ENCODE assay signal across 8 cellular contexts in the genomic region with DNA sequence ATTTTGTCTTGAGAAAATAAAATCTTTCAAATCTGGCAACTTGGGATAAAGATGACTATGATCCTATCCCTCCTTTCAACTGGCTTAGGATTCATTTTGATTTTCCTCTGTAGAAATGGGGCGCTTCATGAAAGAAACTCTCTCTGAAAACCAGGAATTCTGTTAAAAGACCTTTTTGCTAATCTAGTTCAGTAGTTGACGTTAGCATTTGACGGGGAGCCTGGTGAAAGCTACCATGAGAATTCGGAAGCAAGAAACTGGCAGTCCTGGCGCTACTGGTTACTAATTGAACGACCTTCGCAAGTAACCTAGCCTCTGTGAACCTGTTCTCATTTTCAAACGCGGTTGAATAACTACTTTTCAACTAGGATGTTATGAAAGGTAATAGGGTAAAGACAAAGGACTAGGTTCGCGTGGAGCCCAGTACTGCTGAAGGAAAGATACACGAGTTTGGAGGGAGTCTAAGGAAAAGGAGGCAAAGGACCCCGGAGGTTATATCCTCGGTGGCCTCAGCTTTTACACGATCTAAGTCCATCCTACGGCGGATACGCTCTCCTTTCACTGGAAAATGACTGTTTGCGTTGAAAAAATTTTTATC. TPM values are rescaled to one million over a fixed set of nuclear protein-coding genes. Genes with fewer than 3 reads are reported as not detected.
DNase-seq lines count a peak whose midpoint lies in the region; TF ChIP-seq lines count a peak whose summit lies in the region.

No MANE protein-coding gene starts in this region.

- H3K56ac ChIP-seq in H9 (ENCODE audit: insufficient read length, low read depth, low read length), result no peak overlapping the region

- H4K5ac ChIP-seq in H9 (ENCODE audit: insufficient read length, low read depth, low read length), result peak overlapping the region; percentile 36

- no peaks in the 10 kb centered on the region for H3K9me3 ChIP-seq in H9 (ENCODE audit: control insufficient read depth, low read depth, low read length)
- H3K9me3 ChIP-seq in mucosa of rectum (ENCODE audit: control insufficient read depth in 2 of 2, low read length in 2 of 2), result no peaks in the 10 kb centered on the region

- no peak overlapping the region for H4K91ac ChIP-seq in H9 (ENCODE audit: insufficient read length, low read depth, low read length)

- H3K9ac ChIP-seq in H9 (ENCODE audit: extremely low read depth, insufficient read length, low read length) (peak overlapping the region; percentile 80), mucosa of rectum (ENCODE audit: low read depth in 1 of 2, low read length in 2 of 2) (peak overlapping the region; percentile 77 to 89)

- no peaks in the 10 kb centered on the region for H4K20me1 ChIP-seq in H9 (ENCODE audit: control insufficient read depth, insufficient read depth, insufficient read length)

- peak overlapping the region; percentile 76 for H3K4me2 ChIP-seq in H9 (ENCODE audit: insufficient read depth, insufficient read length, low read length)

- H3K27ac Mint-ChIP-seq in H9, result peak overlapping the region; percentile 96 to 99 (median 98)
- peak overlapping the region; percentile 96 for H3K27ac Mint-ChIP-seq in dendritic cell treated with granulocyte-macrophage colony-stimulating factor and Interleukin-4, amounts not matched to agents 40 ng/mL and 50 ng/mL, for 4 days

- TF ChIP-seq CTCF in GM12875 (IDR thresholded peaks at IDR 0.05; ENCODE audit: borderline replicate concordance, insufficient read depth, low read depth, low read length) (no peak), H9 (conservative IDR thresholded peaks at IDR 0.05) (no peak)

- H3K4me1 ChIP-seq in H9 (ENCODE audit: insufficient read depth, low read length) (peaks cover 3% of the 10 kb centered on the region; the same call in 1 of the 2 replicates), mucosa of rectum (ENCODE audit: control insufficient read depth in 2 of 2, insufficient read depth in 2 of 2, low read length in 2 of 2) (peaks cover 5 to 12% of the 10 kb centered on the region in 2 donors)

- no peak overlapping the region; the same call in 1 of the 2 replicates for H3K4ac ChIP-seq in H9 (ENCODE audit: low read depth, low read length)

- no peaks in the 10 kb centered on the region for H3K79me1 ChIP-seq in H9 (ENCODE audit: insufficient read depth, low read depth, low read length, poor library complexity, severe bottlenecking)

- H3K23me2 ChIP-seq in H9 (ENCODE audit: insufficient read length, low read depth, low read length, poor library complexity, severe bottlenecking), result peaks cover 6% of the 10 kb centered on the region

- no peaks in the 10 kb centered on the region for H3K79me2 ChIP-seq in H9 (ENCODE audit: insufficient read depth, low read length)

- no peak overlapping the region for H3K23ac ChIP-seq in H9 (ENCODE audit: insufficient read length, low read depth, low read length)

- peaks cover 2% of the 10 kb centered on the region; the same call in 1 of the 2 replicates for H3K27me3 Mint-ChIP-seq in H9 (ENCODE audit: low read depth)
- peaks cover 8% of the 10 kb centered on the region for H3K27me3 Mint-ChIP-seq in dendritic cell treated with granulocyte-macrophage colony-stimulating factor and Interleukin-4, amounts not matched to agents 40 ng/mL and 50 ng/mL, for 4 days

- H3K14ac ChIP-seq in H9 (ENCODE audit: insufficient read depth, low read length), result peak overlapping the region; percentile 83; the same call in 1 of the 2 replicates

- H3T11ph ChIP-seq in H9 (ENCODE audit: low read length), result no peak overlapping the region

- H4K8ac ChIP-seq in H9 (replicated peaks; ENCODE audit: insufficient read length, low read depth, low read length), result no peak overlapping the region

- peaks cover 2 to 11% (median 8%) of the 10 kb centered on the region in 3 experiments; a peak in 4 of 7 replicates for H3K36me3 Mint-ChIP-seq in H9 (ENCODE audit: insufficient read depth in 1 of 3, low read depth in 3 of 3)
- H3K36me3 Mint-ChIP-seq in dendritic cell treated with granulocyte-macrophage colony-stimulating factor and Interleukin-4, amounts not matched to agents 40 ng/mL and 50 ng/mL, for 4 days (ENCODE audit: low read depth), result peaks cover 35% of the 10 kb centered on the region

- no peak overlapping the region for H2AK5ac ChIP-seq in H9 (ENCODE audit: insufficient read length, low read length)

- H3K27me3 ChIP-seq in H9 (ENCODE audit: insufficient read depth, low read length) (no peaks in the 10 kb centered on the region), mucosa of rectum (ENCODE audit: control insufficient read depth in 2 of 2, insufficient read depth in 2 of 2, low read length in 2 of 2) (no peaks in the 10 kb centered on the region)

- H3K9me3 Mint-ChIP-seq in H9, result no peaks in the 10 kb centered on the region
- no peaks in the 10 kb centered on the region for H3K9me3 Mint-ChIP-seq in dendritic cell treated with granulocyte-macrophage colony-stimulating factor and Interleukin-4, amounts not matched to agents 40 ng/mL and 50 ng/mL, for 4 days

- H3K27ac ChIP-seq in H9 (ENCODE audit: insufficient read length, low read depth, low read length) (peak overlapping the region; percentile 98), mucosa of rectum (ENCODE audit: low read depth in 2 of 2, low read length in 2 of 2) (peak overlapping the region; percentile 87 to 91)

- intact Hi-C loops in dendritic cell treated with granulocyte-macrophage colony-stimulating factor and Interleukin-4, amounts not matched to agents 40 ng/mL and 50 ng/mL, for 4 days (cut with micrococcal nuclease), result loop anchor here (2.0 to 5.0 kb wide), 4 partner anchors 45 to 200 kb away; a partner anchor contains a TSS

- peak overlapping the region; percentile 63 for H3K4me3 ChIP-seq in GM12875 (ENCODE audit: low read depth, low read length)
- peak overlapping the region; percentile 96 to 99 for H3K4me3 ChIP-seq in mucosa of rectum (ENCODE audit: low read length in 2 of 2)

- no peak overlapping the region for H2BK20ac ChIP-seq in H9 (ENCODE audit: low read depth, low read length, poor library complexity, severe bottlenecking)

- H2BK12ac ChIP-seq in H9 (ENCODE audit: insufficient read length, low read depth, low read length), result peak overlapping the region; percentile 94

- peak overlapping the region; percentile 92 to 94 for H3K4me3 Mint-ChIP-seq in H9
- peak overlapping the region; percentile 94 for H3K4me3 Mint-ChIP-seq in dendritic cell treated with granulocyte-macrophage colony-stimulating factor and Interleukin-4, amounts not matched to agents 40 ng/mL and 50 ng/mL, for 4 days

- H2BK15ac ChIP-seq in H9 (ENCODE audit: low read depth, low read length), result no peak overlapping the region

- no CpG with 5 or more reads among the region's 19 CpGs for WGBS in H9 (ENCODE audit: extremely low coverage, insufficient read length, low lambda C conversion rate)

- no peak overlapping the region for H2AFZ ChIP-seq in H9 (ENCODE audit: low read length)

- peak overlapping the region; percentile 70 for H2BK120ac ChIP-seq in H9 (ENCODE audit: low read depth, low read length, poor library complexity, severe bottlenecking)

- no peak for DNase-seq in H9
- DNase-seq in NCI-H69 (lab: John Stamatoyannopoulos, UW), result peak; percentile 48
- no peak for DNase-seq in mucosa of gallbladder (ENCODE audit: low spot score)
- no peak for DNase-seq in NCI-H2107 (lab: John Stamatoyannopoulos, UW)
- DNase-seq in NCI-H2196 (lab: John Stamatoyannopoulos, UW; ENCODE audit: unreplicated experiment), result no peak

- H3K36me3 ChIP-seq in mucosa of rectum (ENCODE audit: control insufficient read depth in 2 of 2, insufficient read depth in 2 of 2, low read length in 2 of 2), result peaks cover 6 to 12% of the 10 kb centered on the region in 2 donors

- peak overlapping the region; percentile 76 for H2BK5ac ChIP-seq in H9 (ENCODE audit: insufficient read length, low read length)

- H3K4me1 Mint-ChIP-seq in H9, result peaks cover 28% of the 10 kb centered on the region in 2 experiments
- H3K4me1 Mint-ChIP-seq in dendritic cell treated with granulocyte-macrophage colony-stimulating factor and Interleukin-4, amounts not matched to agents 40 ng/mL and 50 ng/mL, for 4 days (ENCODE audit: low read depth), result peaks cover 38% of the 10 kb centered on the region

- peak overlapping the region; percentile 85 for H3K18ac ChIP-seq in H9 (ENCODE audit: insufficient read length, low read depth, low read length)

RNA-seq across cellular contexts. Expression of a gene that starts 0.6 kb away (rescaled TPM):
- total RNA-seq in H9 (2021) (28.1 and 31.1 TPM in 2 replicates), mucosa of gallbladder (44.4 TPM)

RNA-seq across cellular contexts. Expression of a gene that starts 24.9 kb away (rescaled TPM):
- total RNA-seq in H9 (2021), result 0.24 and 0.31 TPM in 2 replicates
- 0.37 TPM for total RNA-seq in mucosa of gallbladder

RNA-seq across cellular contexts. Expression of a gene that starts 25.7 kb away (rescaled TPM):
- total RNA-seq in H9 (2021) (139 and 140 TPM in 2 replicates), mucosa of gallbladder (57.8 TPM)

RNA-seq across cellular contexts. Expression of a gene that starts 30.4 kb away (rescaled TPM):
- 10.7 and 11.1 TPM in 2 replicates for total RNA-seq in H9 (2021)
- total RNA-seq in mucosa of gallbladder, result 7.3 TPM

RNA-seq across cellular contexts. Expression of a gene that starts 53.2 kb away (rescaled TPM):
- total RNA-seq in H9 (2021) (7.7 and 8.8 TPM in 2 replicates), mucosa of gallbladder (4.4 TPM)
